8 cellular contexts compared by ENCODE assay signal in genomic region chr14:24673534-24674203, GRCh38. TPM values are rescaled to one million over a fixed set of nuclear protein-coding genes. Genes with fewer than 3 reads are reported as not detected.
DNase-seq lines count a peak whose midpoint lies in the region; ATAC-seq, FAIRE-seq and TF ChIP-seq lines count a peak whose summit lies in the region.

No MANE protein-coding gene starts in this region.

- H3K4me1 ChIP-seq in RWPE2 (ENCODE audit: insufficient read depth, poor library complexity, severe bottlenecking) (peaks cover 27% of the 10 kb centered on the region), testis (no peaks in the 10 kb centered on the region)

- FAIRE-seq in GM12891 (lab: Jason Lieb, UNC): peak; percentile 92

- H3K27ac Mint-ChIP-seq in activated naive CD4-positive, alpha-beta T cell treated with anti-CD3 and anti-CD28 coated beads, Interleukin-2, amount 50 U/mL, for 72 hours: peak overlapping the region; percentile 93 to 97
- H3K27ac Mint-ChIP-seq in osteocyte (ENCODE audit: unreplicated experiment): no peak overlapping the region

- no peak overlapping the region for H3K4me3 Mint-ChIP-seq in osteocyte (ENCODE audit: unreplicated experiment)

- no peak for DNase-seq in GM12891 (ENCODE audit: insufficient read length, low spot score)
- no peak for DNase-seq in RWPE2 (ENCODE audit: low spot score)
- DNase-seq in activated naive CD4-positive, alpha-beta T cell treated with anti-CD3 and anti-CD28 coated beads, Interleukin-2, amount 50 U/mL, for 72 hours (ENCODE audit: low spot score in 2 of 2): peak; percentile 68 to 84
- peak; percentile 64 to 79 for DNase-seq in stimulated activated CD8-positive, alpha-beta memory T cell treated with anti-CD3 and anti-CD28 coated beads, Interleukin-7, amount 100 ng/mL, for 4 hours (ENCODE audit: low read depth in 2 of 2)
- DNase-seq in osteocyte (ENCODE audit: extremely low spot score, unreplicated experiment): no peak
- no peak for DNase-seq in testis
- DNase-seq in caudate nucleus (lab: John Stamatoyannopoulos, UW): no peak

- TF ChIP-seq CTCF in RWPE2 (IDR thresholded peaks at IDR 0.05; ENCODE audit: poor library complexity, severe bottlenecking) (no peak), osteocyte (IDR thresholded peaks at IDR 0.05) (no peak), testis (IDR thresholded peaks at IDR 0.05) (no peak)

- peaks cover 3 to 4% of the 10 kb centered on the region in 2 donors for H3K9me3 Mint-ChIP-seq in activated naive CD4-positive, alpha-beta T cell treated with anti-CD3 and anti-CD28 coated beads, Interleukin-2, amount 50 U/mL, for 72 hours
- no peaks in the 10 kb centered on the region for H3K9me3 Mint-ChIP-seq in osteocyte (ENCODE audit: unreplicated experiment)

- peaks cover 1% of the 10 kb centered on the region for H3K4me1 Mint-ChIP-seq in osteocyte (ENCODE audit: unreplicated experiment)

- TF ChIP-seq POLR2A in GM12891 (IDR thresholded peaks at IDR 0.05; ENCODE audit: low read depth, low read length) (no peak), testis (IDR thresholded peaks at IDR 0.05) (no peak)

- H3K27ac ChIP-seq in RWPE2 (ENCODE audit: poor library complexity, severe bottlenecking) (peak overlapping the region; percentile 82), testis (no peak overlapping the region), caudate nucleus (ENCODE audit: low read depth, low read length) (no peak overlapping the region)

- peaks cover 1 to 8% of the 10 kb centered on the region in 2 donors for H3K36me3 Mint-ChIP-seq in activated naive CD4-positive, alpha-beta T cell treated with anti-CD3 and anti-CD28 coated beads, Interleukin-2, amount 50 U/mL, for 72 hours
- H3K36me3 Mint-ChIP-seq in osteocyte (ENCODE audit: unreplicated experiment): no peaks in the 10 kb centered on the region

- peaks cover 29% of the 10 kb centered on the region for H3K27me3 Mint-ChIP-seq in osteocyte (ENCODE audit: unreplicated experiment)

- no peaks in the 10 kb centered on the region for H3K9me3 ChIP-seq in RWPE2 (ENCODE audit: severe bottlenecking)
- H3K9me3 ChIP-seq in testis: no peaks in the 10 kb centered on the region

- intact Hi-C loops in testis (cut with DNase I; ENCODE audit: low total_unique reads): no loop called here

- ATAC-seq in HG02759 (IDR thresholded peaks at IDR 0.05; ENCODE audit: unreplicated experiment) (peak; percentile 64), RWPE2 (ENCODE audit: low read depth) (peak; percentile 91)
- peak; percentile 87 to 91 for ATAC-seq in activated naive CD4-positive, alpha-beta T cell treated with anti-CD3 and anti-CD28 coated beads, Interleukin-2, amount 50 U/mL, for 72 hours

- WGBS in testis, 2 donors: 64 to 83% methylated on average over 9 of the region's 9 CpGs

- H3K27me3 ChIP-seq in RWPE2 (ENCODE audit: insufficient read depth, poor library complexity, severe bottlenecking): no peaks in the 10 kb centered on the region
- H3K27me3 ChIP-seq in testis: no peaks in the 10 kb centered on the region

- H3K4me3 ChIP-seq in RWPE2 (ENCODE audit: severe bottlenecking): no peak overlapping the region
- no peak overlapping the region for H3K4me3 ChIP-seq in testis

- H3K36me3 ChIP-seq in RWPE2 (ENCODE audit: low read depth) (no peaks in the 10 kb centered on the region), testis (ENCODE audit: low read depth, missing control alignments) (no peaks in the 10 kb centered on the region)

TF ChIP-seq in GM12891, 5 proteins besides CTCF, POLR2A, EP300 and RAD21:
- TF ChIP-seq SPI1 (IDR thresholded peaks at IDR 0.05; ENCODE audit: low read depth, low read length) (0 out of 2 replicates have a peak, but pooled peaks have one; percentile 46), TAF1 (IDR thresholded peaks at IDR 0.05; ENCODE audit: low read depth, low read length) (0 out of 2 replicates have a peak, but pooled peaks have one; percentile 16), POLR2AphosphoS5 (IDR thresholded peaks at IDR 0.05; ENCODE audit: low read depth, low read length) (no peak), POU2F2 (IDR thresholded peaks at IDR 0.05; ENCODE audit: low read depth, low read length) (peak; percentile 63; the same call in 1 of the 2 replicates), PAX5 (IDR thresholded peaks at IDR 0.05; ENCODE audit: insufficient read depth, low read length, severe bottlenecking) (no peak)

RNA-seq across cellular contexts. Expression of gene GZMB, which starts 39.7 kb away (rescaled TPM):
- polyA plus RNA-seq in GM12891 (2012; ENCODE audit: low read depth, missing spikeins): 0.56 TPM
- 1,000 to 10,000 TPM; 1,692 to 2,337 TPM for total RNA-seq in activated naive CD4-positive, alpha-beta T cell treated with anti-CD3 and anti-CD28 coated beads, Interleukin-2, amount 50 U/mL, for 72 hours
- total RNA-seq in osteocyte (not detected in 2 replicates), testis (under 1 TPM in 1 of 2 donors, not detected in 1; 0.93 TPM)
- polyA plus RNA-seq in testis (ENCODE audit: insufficient read depth, low read depth, low replicate concordance): 1.5 TPM

Comparison
In these comparisons a context has a peak if more than half of its experiments do, and no peak if none do; other contexts are left out.
1. DNase-seq: peak in activated naive CD4-positive, alpha-beta T cell treated with anti-CD3 and anti-CD28 coated beads, Interleukin-2, amount 50 U/mL, for 72 hours (2 of 2) and stimulated activated CD8-positive, alpha-beta memory T cell treated with anti-CD3 and anti-CD28 coated beads, Interleukin-7, amount 100 ng/mL, for 4 hours (2 of 2); none in GM12891 (single experiment), RWPE2 (single experiment), osteocyte (single experiment), testis (single experiment) and caudate nucleus (0 of 61).
2. RNA of gene GZMB, which starts 39.7 kb away (total RNA-seq): 1,692 to 2,337 TPM in activated naive CD4-positive, alpha-beta T cell treated with anti-CD3 and anti-CD28 coated beads, Interleukin-2, amount 50 U/mL, for 72 hours; 0.93 TPM in testis and not detected in osteocyte; every median in the first group is over 100 times any median in the second.
3. Peak in every context shown above with its lines, with median percentiles within 50 percentile points of each other: ATAC-seq.